ENCODE assay signal across 1 cellular context in genomic region chr7:141695803-141696289, GRCh38.
TF ChIP-seq lines count a peak whose summit lies in the region.

No MANE protein-coding gene starts in this region.

TF ChIP-seq in HepG2, 621 proteins besides CTCF, POLR2A, EP300 and RAD21 (continued from another document and continues in another):
- peak; percentile 60; the same call in 1 of the 2 replicates for TF ChIP-seq ARID4A (CRISPR knock-in tag; IDR thresholded peaks at IDR 0.05; ENCODE audit: borderline replicate concordance)
- TF ChIP-seq ZNF672 (CRISPR knock-in tag; IDR thresholded peaks at IDR 0.05) = no peak
- peak; percentile 85 for TF ChIP-seq TBX3 (IDR thresholded peaks at IDR 0.05; ENCODE audit: borderline replicate concordance)
- peak; percentile 62; the same call in 1 of the 2 replicates for TF ChIP-seq TRIM24 (CRISPR knock-in tag; IDR thresholded peaks at IDR 0.05)
- no peak for TF ChIP-seq ZNF460 (CRISPR knock-in tag; IDR thresholded peaks at IDR 0.05; ENCODE audit: borderline replicate concordance)
- TF ChIP-seq, protein P1, sequence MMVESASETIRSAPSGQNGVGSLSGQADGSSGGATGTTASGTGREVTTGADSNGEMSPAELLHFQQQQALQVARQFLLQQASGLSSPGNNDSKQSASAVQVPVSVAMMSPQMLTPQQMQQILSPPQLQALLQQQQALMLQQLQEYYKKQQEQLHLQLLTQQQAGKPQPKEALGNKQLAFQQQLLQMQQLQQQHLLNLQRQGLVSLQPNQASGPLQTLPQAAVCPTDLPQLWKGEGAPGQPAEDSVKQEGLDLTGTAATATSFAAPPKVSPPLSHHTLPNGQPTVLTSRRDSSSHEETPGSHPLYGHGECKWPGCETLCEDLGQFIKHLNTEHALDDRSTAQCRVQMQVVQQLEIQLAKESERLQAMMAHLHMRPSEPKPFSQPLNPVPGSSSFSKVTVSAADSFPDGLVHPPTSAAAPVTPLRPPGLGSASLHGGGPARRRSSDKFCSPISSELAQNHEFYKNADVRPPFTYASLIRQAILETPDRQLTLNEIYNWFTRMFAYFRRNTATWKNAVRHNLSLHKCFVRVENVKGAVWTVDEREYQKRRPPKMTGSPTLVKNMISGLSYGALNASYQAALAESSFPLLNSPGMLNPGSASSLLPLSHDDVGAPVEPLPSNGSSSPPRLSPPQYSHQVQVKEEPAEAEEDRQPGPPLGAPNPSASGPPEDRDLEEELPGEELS (CRISPR knock-in tag; IDR thresholded peaks at IDR 0.05) = peak; percentile 64; the same call in 1 of the 2 replicates
- TF ChIP-seq NR2C2 (CRISPR knock-in tag; IDR thresholded peaks at IDR 0.05; ENCODE audit: borderline replicate concordance) = peak; percentile 76
- TF ChIP-seq ZNF382 (CRISPR knock-in tag; IDR thresholded peaks at IDR 0.05; ENCODE audit: borderline replicate concordance) = no peak
- TF ChIP-seq TBL1XR1 (IDR thresholded peaks at IDR 0.05; ENCODE audit: borderline replicate concordance, low read length, partially characterized antibody) = no peak
- peak; percentile 18; the same call in 1 of the 2 replicates for TF ChIP-seq ETV5 (CRISPR knock-in tag; IDR thresholded peaks at IDR 0.05; ENCODE audit: borderline replicate concordance)
- TF ChIP-seq ZFYVE20 (CRISPR knock-in tag; IDR thresholded peaks at IDR 0.05; ENCODE audit: borderline replicate concordance, low read depth) = no peak
- TF ChIP-seq ZBTB25 (CRISPR knock-in tag; IDR thresholded peaks at IDR 0.05) = 0 out of 2 replicates have a peak, but pooled peaks have one; percentile 50
- TF ChIP-seq NAIF1 (CRISPR knock-in tag; IDR thresholded peaks at IDR 0.05; ENCODE audit: borderline replicate concordance) = no peak
- TF ChIP-seq ZSCAN12 (CRISPR knock-in tag; IDR thresholded peaks at IDR 0.05) = no peak
- no peak for TF ChIP-seq HHEX (CRISPR knock-in tag; IDR thresholded peaks at IDR 0.05)
- TF ChIP-seq, protein P2, sequence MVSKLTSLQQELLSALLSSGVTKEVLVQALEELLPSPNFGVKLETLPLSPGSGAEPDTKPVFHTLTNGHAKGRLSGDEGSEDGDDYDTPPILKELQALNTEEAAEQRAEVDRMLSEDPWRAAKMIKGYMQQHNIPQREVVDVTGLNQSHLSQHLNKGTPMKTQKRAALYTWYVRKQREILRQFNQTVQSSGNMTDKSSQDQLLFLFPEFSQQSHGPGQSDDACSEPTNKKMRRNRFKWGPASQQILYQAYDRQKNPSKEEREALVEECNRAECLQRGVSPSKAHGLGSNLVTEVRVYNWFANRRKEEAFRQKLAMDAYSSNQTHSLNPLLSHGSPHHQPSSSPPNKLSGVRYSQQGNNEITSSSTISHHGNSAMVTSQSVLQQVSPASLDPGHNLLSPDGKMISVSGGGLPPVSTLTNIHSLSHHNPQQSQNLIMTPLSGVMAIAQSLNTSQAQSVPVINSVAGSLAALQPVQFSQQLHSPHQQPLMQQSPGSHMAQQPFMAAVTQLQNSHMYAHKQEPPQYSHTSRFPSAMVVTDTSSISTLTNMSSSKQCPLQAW (CRISPR knock-in tag; IDR thresholded peaks at IDR 0.05) = 0 out of 2 replicates have a peak, but pooled peaks have one; percentile 29
- no peak; the same call in 1 of the 2 replicates for TF ChIP-seq FOXJ3 (CRISPR knock-in tag; IDR thresholded peaks at IDR 0.05; ENCODE audit: borderline replicate concordance)
- no peak for TF ChIP-seq HOXA5 (CRISPR knock-in tag; IDR thresholded peaks at IDR 0.05)
- no peak for TF ChIP-seq FOXK2 (IDR thresholded peaks at IDR 0.05)
- TF ChIP-seq PTBP1 (IDR thresholded peaks at IDR 0.05; ENCODE audit: low read depth, low read length, poor library complexity, severe bottlenecking) = no peak
- TF ChIP-seq ZNF30 (CRISPR knock-in tag; IDR thresholded peaks at IDR 0.05) = no peak
- TF ChIP-seq DBP (CRISPR knock-in tag; IDR thresholded peaks at IDR 0.05; ENCODE audit: not compliant biosample characterization) = no peak
- TF ChIP-seq SETDB1 (CRISPR knock-in tag; IDR thresholded peaks at IDR 0.05; ENCODE audit: borderline replicate concordance) = no peak
- no peak; the same call in 1 of the 2 replicates for TF ChIP-seq RFXAP (CRISPR knock-in tag; IDR thresholded peaks at IDR 0.05; ENCODE audit: borderline replicate concordance)
- no peak for TF ChIP-seq FIP1L1 (IDR thresholded peaks at IDR 0.05; ENCODE audit: borderline replicate concordance, insufficient read depth, low read depth, low read length)
- no peak for TF ChIP-seq ZNF720 (CRISPR knock-in tag; IDR thresholded peaks at IDR 0.05)
- no peak for TF ChIP-seq FOXC1 (CRISPR knock-in tag; IDR thresholded peaks at IDR 0.05; ENCODE audit: borderline replicate concordance)
- peak; percentile 92 for TF ChIP-seq HIC2 (CRISPR knock-in tag; IDR thresholded peaks at IDR 0.05; ENCODE audit: low read depth)
- no peak for TF ChIP-seq WIZ (CRISPR knock-in tag; IDR thresholded peaks at IDR 0.05)
- peak; percentile 83 for TF ChIP-seq ZMYM3 (CRISPR knock-in tag; IDR thresholded peaks at IDR 0.05)
- peak; percentile 74 for TF ChIP-seq AHDC1 (CRISPR knock-in tag; IDR thresholded peaks at IDR 0.05; ENCODE audit: borderline replicate concordance)
- no peak for TF ChIP-seq ZNF747 (CRISPR knock-in tag; IDR thresholded peaks at IDR 0.05; ENCODE audit: borderline replicate concordance)
- peak; percentile 86 for TF ChIP-seq ARID5B (CRISPR knock-in tag; IDR thresholded peaks at IDR 0.05)
- peak; percentile 92 for TF ChIP-seq TBX2 (CRISPR knock-in tag; IDR thresholded peaks at IDR 0.05; ENCODE audit: borderline replicate concordance)
- peak; percentile 66 for TF ChIP-seq SOX5 (CRISPR knock-in tag; IDR thresholded peaks at IDR 0.05; ENCODE audit: borderline replicate concordance)
- no peak for TF ChIP-seq ZNF879 (CRISPR knock-in tag; IDR thresholded peaks at IDR 0.05)
